In genomic region chr5:86493777-86494176, GRCh38 we compare ENCODE assay signal across 36 cellular contexts.
"Had no signal": no experiment of that assay in that cellular context is flagged by ENCODE, and none has a peak within 500 bp of the region (broad histone marks: within the 10 kb centered on the region; RNA-seq: fewer than 3 reads in every experiment).

No MANE protein-coding gene starts in this region.

- H3K27me3 Mint-ChIP-seq: activated B cell treated with CpG ODN at 0.5 μM for 24 hours; activated CD4-positive, alpha-beta memory T cell treated with anti-CD3 and anti-CD28 coated beads for 36 hours; activated CD4-positive, alpha-beta T cell treated with anti-CD3 and anti-CD28 coated beads, Interleukin-2, amount 10 ng/mL, durations not matched to agents 24 days and 14 days; activated CD8-positive, alpha-beta T cell treated with anti-CD3 and anti-CD28 coated beads for 36 hours; activated naive CD8-positive, alpha-beta T cell treated with anti-CD3 and anti-CD28 coated beads for 36 hours; central memory CD8-positive, alpha-beta T cell had no signal

- H3K9me3 Mint-ChIP-seq: activated B cell treated with CpG ODN at 0.5 μM for 24 hours; activated CD4-positive, alpha-beta memory T cell treated with anti-CD3 and anti-CD28 coated beads for 36 hours; activated CD4-positive, alpha-beta T cell treated with anti-CD3 and anti-CD28 coated beads, Interleukin-2, amount 10 ng/mL, durations not matched to agents 24 days and 14 days; activated CD8-positive, alpha-beta T cell treated with anti-CD3 and anti-CD28 coated beads for 36 hours; activated naive CD4-positive, alpha-beta T cell treated with anti-CD3 and anti-CD28 coated beads, Interleukin-2, amount 50 U/mL, for 72 hours; activated naive CD8-positive, alpha-beta T cell treated with anti-CD3 and anti-CD28 coated beads for 36 hours; activated T-helper 1 cell treated with anti-CD3 and anti-CD28 coated beads, Interleukin-12 subunit alpha, Interleukin-12 subunit beta, Interleukin-2, Interleukin-4 antibody, amounts not matched to agents 30 ng/mL and 10 ng/mL and 1 ng/mL, durations not matched to agents 14 hours and 24 hours and 36 hours; brain; T-helper 1 cell treated with Interleukin-12 subunit alpha and Interleukin-12 subunit beta and Interleukin-4 antibody, amounts not matched to agents 30 μg/mL and 1 μg/mL, for 36 hours; T-helper 2 cell treated with Interferon-gamma antibody and Interleukin-4, amounts not matched to agents 5 μg/mL and 100 μg/mL, for 36 hours had no signal

- H3K36me3 ChIP-seq: adrenal gland, cardiac muscle cell had no signal

- FAIRE-seq: bronchial epithelial cell had no signal

- H3K4me3 Mint-ChIP-seq: activated B cell treated with CpG ODN at 0.5 μM for 24 hours; activated CD4-positive, alpha-beta memory T cell treated with anti-CD3 and anti-CD28 coated beads for 36 hours; activated CD4-positive, alpha-beta T cell treated with anti-CD3 and anti-CD28 coated beads, Interleukin-2, amount 10 ng/mL, durations not matched to agents 24 days and 14 days; activated CD8-positive, alpha-beta T cell treated with anti-CD3 and anti-CD28 coated beads for 36 hours; activated naive CD4-positive, alpha-beta T cell treated with anti-CD3 and anti-CD28 coated beads for 36 hours; activated naive CD8-positive, alpha-beta T cell treated with anti-CD3 and anti-CD28 coated beads for 36 hours; activated T-helper 1 cell treated with anti-CD3 and anti-CD28 coated beads, Interleukin-12 subunit alpha, Interleukin-12 subunit beta, Interleukin-2, Interleukin-4 antibody, amounts not matched to agents 30 ng/mL and 10 ng/mL and 1 ng/mL, durations not matched to agents 14 hours and 24 hours and 36 hours; activated T-helper 17 cell treated with anti-CD3 and anti-CD28 coated beads, Interleukin-2, amount 50 U/mL, for 72 hours; brain; central memory CD8-positive, alpha-beta T cell; T-helper 1 cell treated with Interleukin-12 subunit alpha and Interleukin-12 subunit beta and Interleukin-4 antibody, amounts not matched to agents 30 μg/mL and 1 μg/mL, for 36 hours; T-helper 2 cell treated with Interferon-gamma antibody and Interleukin-4, amounts not matched to agents 5 μg/mL and 100 μg/mL, for 36 hours had no signal

- H3K27ac ChIP-seq: adrenal gland, cardiac muscle cell, VCaP had no signal

- H3K4me1 Mint-ChIP-seq: activated B cell treated with CpG ODN at 0.5 μM for 24 hours; activated CD4-positive, alpha-beta T cell treated with anti-CD3 and anti-CD28 coated beads, Interleukin-2, amount 10 ng/mL, durations not matched to agents 24 days and 14 days; activated naive CD8-positive, alpha-beta T cell treated with anti-CD3 and anti-CD28 coated beads for 36 hours; activated T-helper 17 cell treated with anti-CD3 and anti-CD28 coated beads, Interleukin-2, amount 50 U/mL, for 72 hours; brain; central memory CD8-positive, alpha-beta T cell had no signal

- H3K9me3 ChIP-seq: adrenal gland had no signal

- DNase-seq: activated B cell treated with CpG ODN at 0.5 μM for 24 hours; activated CD4-positive, alpha-beta memory T cell treated with anti-CD3 and anti-CD28 coated beads for 36 hours; activated CD4-positive, alpha-beta T cell treated with anti-CD3 and anti-CD28 coated beads for 4 hours; activated CD4-positive, alpha-beta T cell treated with anti-CD3 and anti-CD28 coated beads, Interleukin-2, amount 10 ng/mL, durations not matched to agents 24 days and 14 days; activated CD4-positive, alpha-beta T cell treated with anti-CD3 and anti-CD28 coated beads, Interleukin-2, amount 50 U/mL, for 1 hour; activated CD4-positive, alpha-beta T cell treated with anti-CD3 and anti-CD28 coated beads, Interleukin-2, amount 50 U/mL, for 4 hours; activated CD4-positive, CD25-positive, alpha-beta regulatory T cell treated with anti-CD3 and anti-CD28 coated beads, Interleukin-2, amount 50 U/mL, for 72 hours; activated CD8-positive, alpha-beta memory T cell treated with anti-CD3 and anti-CD28 coated beads, Interleukin-2, amount 50 U/mL, for 4 hours; activated CD8-positive, alpha-beta T cell treated with anti-CD3 and anti-CD28 coated beads for 36 hours; activated effector memory CD4-positive, alpha-beta T cell treated with anti-CD3 and anti-CD28 coated beads, Interleukin-2, amount 50 U/mL, for 16 hours; activated gamma-delta T cell treated with Interleukin-2 at 50 U/mL for 16 hours; activated naive CD4-positive, alpha-beta T cell; activated naive CD4-positive, alpha-beta T cell treated with anti-CD3 and anti-CD28 coated beads for 36 hours; activated naive CD4-positive, alpha-beta T cell treated with anti-CD3 and anti-CD28 coated beads, Interleukin-2, amount 50 U/mL, for 16 hours; activated naive CD8-positive, alpha-beta T cell treated with anti-CD3 and anti-CD28 coated beads for 36 hours; activated T-cell treated with anti-CD3 and anti-CD28 coated beads for 4 hours; activated T-cell treated with anti-CD3 and anti-CD28 coated beads, Interleukin-2, amount 50 U/mL, for 1 hour; activated T-cell treated with anti-CD3 and anti-CD28 coated beads, Interleukin-2, amount 50 U/mL, for 48 hours; adrenal gland; amniotic stem cell; aorta; caudate nucleus; cerebellar nuclear complex; T-helper 1 cell; T-helper 2 cell; T-helper 9 cell had no signal

- H3K4me3 ChIP-seq: adrenal gland, cardiac muscle cell had no signal

- H3K27ac Mint-ChIP-seq: activated B cell treated with CpG ODN at 0.5 μM for 24 hours; activated CD4-positive, alpha-beta memory T cell treated with anti-CD3 and anti-CD28 coated beads for 36 hours; activated CD4-positive, alpha-beta T cell treated with anti-CD3 and anti-CD28 coated beads, Interleukin-2, amount 10 ng/mL, durations not matched to agents 24 days and 14 days; activated CD8-positive, alpha-beta T cell treated with anti-CD3 and anti-CD28 coated beads for 36 hours; activated naive CD4-positive, alpha-beta T cell treated with anti-CD3 and anti-CD28 coated beads for 36 hours; activated naive CD4-positive, alpha-beta T cell treated with anti-CD3 and anti-CD28 coated beads, Interleukin-2, amount 50 U/mL, for 72 hours; activated naive CD8-positive, alpha-beta T cell treated with anti-CD3 and anti-CD28 coated beads for 36 hours; activated T-helper 1 cell treated with anti-CD3 and anti-CD28 coated beads, Interleukin-12 subunit alpha, Interleukin-12 subunit beta, Interleukin-2, Interleukin-4 antibody, amounts not matched to agents 30 ng/mL and 10 ng/mL and 1 ng/mL, durations not matched to agents 14 hours and 24 hours and 36 hours; activated T-helper 17 cell treated with anti-CD3 and anti-CD28 coated beads, Interleukin-2, amount 50 U/mL, for 72 hours; brain; T-helper 1 cell treated with Interleukin-12 subunit alpha and Interleukin-12 subunit beta and Interleukin-4 antibody, amounts not matched to agents 30 μg/mL and 1 μg/mL, for 36 hours; T-helper 2 cell treated with Interferon-gamma antibody and Interleukin-4, amounts not matched to agents 5 μg/mL and 100 μg/mL, for 36 hours had no signal

- ATAC-seq: activated CD8-positive, alpha-beta T cell treated with anti-CD3 and anti-CD28 coated beads for 36 hours; activated naive CD4-positive, alpha-beta T cell treated with anti-CD3 and anti-CD28 coated beads, Interleukin-2, amount 50 U/mL, for 72 hours; activated T-helper 17 cell treated with anti-CD3 and anti-CD28 coated beads, Interleukin-2, amount 50 U/mL, for 72 hours had no signal

- H3K36me3 Mint-ChIP-seq: activated CD4-positive, alpha-beta memory T cell treated with anti-CD3 and anti-CD28 coated beads for 36 hours; activated naive CD4-positive, alpha-beta T cell treated with anti-CD3 and anti-CD28 coated beads, Interleukin-2, amount 50 U/mL, for 72 hours; activated naive CD8-positive, alpha-beta T cell treated with anti-CD3 and anti-CD28 coated beads for 36 hours; brain had no signal

- H3K4me1 ChIP-seq: adrenal gland had no signal
